Comparison of ENCODE assay signal across 8 cellular contexts in the genomic region with DNA sequence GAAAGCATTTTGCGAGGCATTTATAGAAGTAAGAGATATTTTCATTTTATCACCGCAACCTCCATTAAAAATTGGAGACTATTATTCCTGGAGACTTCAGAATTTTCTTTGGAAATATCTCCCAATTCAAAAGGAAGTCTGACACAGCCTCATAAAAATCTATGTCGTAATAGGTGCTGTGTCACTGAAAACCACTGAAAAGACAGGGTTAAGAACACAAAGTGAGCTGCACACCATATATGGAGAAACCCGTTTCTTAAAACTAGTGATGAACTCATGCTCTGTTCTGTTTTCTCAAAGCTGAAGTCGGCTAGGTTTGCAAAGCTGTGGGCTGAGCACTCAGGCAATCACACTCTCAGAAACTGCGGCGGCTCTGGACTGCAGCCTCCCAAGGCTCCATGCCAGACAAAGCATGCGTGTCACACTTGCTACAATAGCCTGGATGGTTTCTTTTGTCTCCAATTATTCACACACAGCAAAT. TPM values are rescaled to one million over a fixed set of nuclear protein-coding genes. Genes with fewer than 3 reads are reported as not detected.
DNase-seq lines count a peak whose midpoint lies in the region; ATAC-seq and TF ChIP-seq lines count a peak whose summit lies in the region.

A gene (plus strand): TSS at position 287 of the 481 bp plus-strand sequence. CDS start 126 bp downstream, at position 413.

- H3K27me3 ChIP-seq in PC-9 (ENCODE audit: insufficient read depth, low read depth) (no peaks in the 10 kb centered on the region), esophagus squamous epithelium (no peaks in the 10 kb centered on the region), neural progenitor cell (no peaks in the 10 kb centered on the region), stomach smooth muscle (ENCODE audit: control insufficient read depth in 1 of 2, insufficient read depth in 2 of 2, low read length in 2 of 2) (no peaks in the 10 kb centered on the region)

- peak; percentile 46 to 69 for DNase-seq in PC-9
- DNase-seq in activated T-cell treated with anti-CD3 and anti-CD28 coated beads, Interleukin-2, amount 50 U/mL, for 24 hours: peak; percentile 78
- peak; percentile 15 for DNase-seq in esophagus squamous epithelium (lab: John Stamatoyannopoulos, UW)
- peak; percentile 4 for DNase-seq in neural progenitor cell (ENCODE audit: low spot score)
- DNase-seq in NCI-H2107 treated with DMSO at 0.1 percent for 48 hours (lab: John Stamatoyannopoulos, UW; ENCODE audit: unreplicated experiment): no peak

- H3K9ac ChIP-seq in neural progenitor cell: no peak within 1 kb of the TSS
- peak within 1 kb of the TSS; percentile 74 to 83 for H3K9ac ChIP-seq in stomach smooth muscle (ENCODE audit: low read length in 2 of 2)

- 9 to 15% methylated on average over 8 of the region's 8 CpGs for WGBS in esophagus squamous epithelium, 2 donors

- H3K27ac ChIP-seq in PC-9 (no peak within 1 kb of the TSS), esophagus squamous epithelium (peak within 1 kb of the TSS; percentile 41 to 80 (median 72)), neural progenitor cell (no peak within 1 kb of the TSS), stomach smooth muscle (ENCODE audit: low read length) (peak within 1 kb of the TSS; percentile 70)

- peak; percentile 70 for TF ChIP-seq POLR2A in GM18526 (IDR thresholded peaks at IDR 0.05; ENCODE audit: extremely low read depth, insufficient read length)
- peak in 2 of 4 donors; percentile 64 to 71 for TF ChIP-seq POLR2A in esophagus squamous epithelium (IDR thresholded peaks at IDR 0.05)

- H3F3A ChIP-seq in PC-9 (ENCODE audit: insufficient read depth, low read depth) (no peaks in the 10 kb centered on the region), neural progenitor cell (ENCODE audit: low read depth) (no peaks in the 10 kb centered on the region)

- peak; percentile 89 for ATAC-seq in HG03060 (IDR thresholded peaks at IDR 0.05; ENCODE audit: low read depth, unreplicated experiment)

- peak within 1 kb of the TSS; percentile 85 for H3K4me3 Mint-ChIP-seq in activated T-cell treated with anti-CD3 and anti-CD28 coated beads, Interleukin-2, amount 50 U/mL, for 24 hours
- H3K4me3 Mint-ChIP-seq in neural progenitor cell: no peak within 1 kb of the TSS

- TF ChIP-seq CTCF in PC-9 (conservative IDR thresholded peaks at IDR 0.05) (no peak), esophagus squamous epithelium (IDR thresholded peaks at IDR 0.05) (no peak), neural progenitor cell (IDR thresholded peaks at IDR 0.05) (no peak)

- H3K27ac Mint-ChIP-seq in activated T-cell treated with anti-CD3 and anti-CD28 coated beads, Interleukin-2, amount 50 U/mL, for 24 hours: peak within 1 kb of the TSS; percentile 97
- H3K27ac Mint-ChIP-seq in neural progenitor cell: no peak within 1 kb of the TSS

- no peaks in the 10 kb centered on the region for H3K9me2 ChIP-seq in PC-9 (ENCODE audit: insufficient read depth)

- H3K4me2 ChIP-seq in PC-9 (peak within 1 kb of the TSS; percentile 34; the same call in 1 of the 2 replicates), neural progenitor cell (no peak within 1 kb of the TSS)

- H3K9me3 ChIP-seq in PC-9 (ENCODE audit: insufficient read depth, low read depth) (no peaks in the 10 kb centered on the region), esophagus squamous epithelium (no peaks in the 10 kb centered on the region), neural progenitor cell (ENCODE audit: low read depth) (no peaks in the 10 kb centered on the region), stomach smooth muscle (ENCODE audit: control insufficient read depth in 2 of 2, low read length in 2 of 2) (no peaks in the 10 kb centered on the region)

- H3K9me3 Mint-ChIP-seq in activated T-cell treated with anti-CD3 and anti-CD28 coated beads, Interleukin-2, amount 50 U/mL, for 24 hours: no peaks in the 10 kb centered on the region
- no peaks in the 10 kb centered on the region for H3K9me3 Mint-ChIP-seq in neural progenitor cell

- H3K4me1 Mint-ChIP-seq in activated T-cell treated with anti-CD3 and anti-CD28 coated beads, Interleukin-2, amount 50 U/mL, for 24 hours (ENCODE audit: low read depth): peaks cover 96% of the 10 kb centered on the region
- H3K4me1 Mint-ChIP-seq in neural progenitor cell: peaks cover 14% of the 10 kb centered on the region

- H4K20me1 ChIP-seq in PC-9 (ENCODE audit: insufficient read depth) (no peaks in the 10 kb centered on the region), neural progenitor cell (ENCODE audit: low read depth) (no peaks in the 10 kb centered on the region)

- H3K36me3 Mint-ChIP-seq in activated T-cell treated with anti-CD3 and anti-CD28 coated beads, Interleukin-2, amount 50 U/mL, for 24 hours (ENCODE audit: low read depth): peaks cover 13% of the 10 kb centered on the region
- H3K36me3 Mint-ChIP-seq in neural progenitor cell: no peaks in the 10 kb centered on the region

- no peaks in the 10 kb centered on the region for H3K79me2 ChIP-seq in PC-9 (ENCODE audit: low read depth)
- no peaks in the 10 kb centered on the region for H3K79me2 ChIP-seq in neural progenitor cell (ENCODE audit: low read depth)

- POLR2A ChIA-PET in PC-9 (lab: Charles Lee; ENCODE audit: unreplicated experiment): interaction anchor here (0.5 to 1.7 kb wide), 7 partner anchors 12 to 941 kb away, joined by 4 to 11 read pairs (median 6); a partner anchor contains a TSS

- H2AFZ ChIP-seq in PC-9: no peak within 1 kb of the TSS; the same call in 1 of the 2 replicates
- H2AFZ ChIP-seq in neural progenitor cell (replicated peaks): no peak within 1 kb of the TSS

- H3K36me3 ChIP-seq in PC-9 (ENCODE audit: low read depth) (no peaks in the 10 kb centered on the region), esophagus squamous epithelium (no peaks in the 10 kb centered on the region), neural progenitor cell (no peaks in the 10 kb centered on the region), stomach smooth muscle (ENCODE audit: control insufficient read depth in 2 of 2, insufficient read depth in 2 of 2, low read length in 2 of 2) (no peaks in the 10 kb centered on the region)

- H3K4me3 ChIP-seq in PC-9 (no peak within 1 kb of the TSS), esophagus squamous epithelium (peak within 1 kb of the TSS; percentile 24 to 69 (median 44)), neural progenitor cell (no peak within 1 kb of the TSS), stomach smooth muscle (ENCODE audit: low read length in 2 of 2) (peak within 1 kb of the TSS; percentile 63 to 81)

- CTCF ChIA-PET in PC-9 (lab: Charles Lee): interaction anchor here (0.7 to 0.8 kb wide), 2 partner anchors 91 to 734 kb away, joined by 3 to 6 read pairs; no protein-coding TSS in a partner anchor

- no TSS peak for BruUV-seq in PC-9 (replicated peaks; lab: Mats Ljungman, UMichigan)

- peaks cover 11% of the 10 kb centered on the region; the same call in 1 of the 2 replicates for H3K4me1 ChIP-seq in PC-9 (replicated peaks; ENCODE audit: insufficient read depth)
- peaks cover 0 to 34% (median 0%) of the 10 kb centered on the region in 3 donors for H3K4me1 ChIP-seq in esophagus squamous epithelium
- H3K4me1 ChIP-seq in neural progenitor cell: no peaks in the 10 kb centered on the region
- peaks cover 14% of the 10 kb centered on the region for H3K4me1 ChIP-seq in stomach smooth muscle (ENCODE audit: control insufficient read depth, insufficient read depth, low read length)

- H3K27me3 Mint-ChIP-seq in activated T-cell treated with anti-CD3 and anti-CD28 coated beads, Interleukin-2, amount 50 U/mL, for 24 hours: no peaks in the 10 kb centered on the region
- H3K27me3 Mint-ChIP-seq in neural progenitor cell (ENCODE audit: insufficient read depth, low read depth): peaks cover 4% of the 10 kb centered on the region

- intact Hi-C loops in PC-9 (cut with micrococcal nuclease; ENCODE audit: unreplicated experiment) (loop anchor here (1.0 kb wide), 1 partner anchor 89 kb away; a partner anchor contains a TSS), esophagus squamous epithelium (cut with DNase I) (no loop called here)

RNA-seq across cellular contexts. Expression of the gene that starts here (rescaled TPM):
- total RNA-seq in PC-9 (2021) (6.2 and 14.1 TPM in 2 replicates), esophagus squamous epithelium (1 to 10 TPM; 3.0 to 8.0 (median 5.0) TPM), neural progenitor cell (ENCODE audit: low replicate concordance) (0.03 and 0.04 TPM in 2 replicates)

Comparison
In these comparisons a context has a peak if more than half of its experiments do, and no peak if none do; other contexts are left out.
1. Peak in DNase-seq in neural progenitor cell; RNA of the gene not detected or under 1 TPM.
2. H3K27ac ChIP-seq: peak in esophagus squamous epithelium (4 of 4) and stomach smooth muscle (single experiment); none in PC-9 (single experiment) and neural progenitor cell (single experiment).
3. H3K4me3 ChIP-seq: peak in esophagus squamous epithelium (4 of 4) and stomach smooth muscle (2 of 2); none in PC-9 (single experiment) and neural progenitor cell (single experiment).